8 cellular contexts compared by ENCODE assay signal in the genomic region with DNA sequence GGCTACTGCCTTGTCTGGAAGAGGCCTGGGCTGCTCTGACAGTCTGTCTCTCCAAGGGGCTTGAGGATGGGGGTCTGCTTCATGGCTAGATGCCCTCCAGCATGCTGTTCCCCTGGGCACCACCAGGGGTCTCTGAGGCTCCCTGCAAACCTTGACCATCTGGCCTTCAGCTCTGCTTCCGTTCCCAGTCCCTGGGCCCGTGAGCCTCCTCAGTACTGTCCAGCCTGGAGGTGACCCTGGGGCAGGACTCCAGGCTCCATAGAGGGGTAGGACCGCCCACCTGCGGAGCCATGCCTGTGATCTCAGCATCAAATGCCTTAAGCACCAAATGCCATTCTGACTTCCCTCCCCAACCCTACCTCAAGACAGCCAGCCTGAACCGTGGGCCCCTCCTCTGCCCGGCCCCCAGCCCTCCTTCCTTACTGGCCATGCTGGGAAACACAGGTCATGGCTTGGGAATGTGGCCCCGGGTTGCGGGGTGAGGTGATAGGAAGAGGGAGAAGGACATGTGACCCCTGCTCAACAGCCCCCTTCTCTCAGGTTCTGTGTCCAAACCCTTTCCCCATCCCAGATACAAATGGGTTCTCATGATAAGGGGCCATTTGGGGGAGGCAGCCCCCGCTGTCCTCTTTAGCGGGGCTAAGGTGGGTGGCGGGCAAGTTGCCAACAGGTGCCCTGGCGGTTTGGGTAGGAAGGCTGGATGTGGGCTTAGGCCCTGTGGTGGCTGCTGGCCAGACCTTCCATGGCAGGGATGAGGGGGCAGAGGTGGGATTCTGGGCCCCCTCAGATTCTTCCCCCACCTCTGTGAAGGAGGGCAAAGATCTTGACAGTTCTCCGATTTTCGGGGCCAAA. TPM values are rescaled to one million over a fixed set of nuclear protein-coding genes. Genes with fewer than 3 reads are reported as not detected.
DNase-seq lines count a peak whose midpoint lies in the region; TF ChIP-seq lines count a peak whose summit lies in the region.

No MANE protein-coding gene starts in this region.

- DNase-seq in DMS 273 (lab: John Stamatoyannopoulos, UW; ENCODE audit: unreplicated experiment) (peak; percentile 83), DMS 273 treated with DMSO at 0.1 percent for 48 hours (lab: John Stamatoyannopoulos, UW) (no peak), HCEC 1CT (peak; percentile 68), NCI-H2196 (lab: John Stamatoyannopoulos, UW; ENCODE audit: unreplicated experiment) (peak; percentile 55), activated T-cell treated with anti-CD3 and anti-CD28 coated beads for 1 hour (ENCODE audit: low read depth) (peak; percentile 23), fibroblast of peridontal ligament (ENCODE audit: extremely low read depth) (peak; percentile 56), neural crest cell (ENCODE audit: low read depth, low spot score) (peak; percentile 75), cortex of kidney (lab: John Stamatoyannopoulos, UW) (no peak)

- no peaks in the 10 kb centered on the region for H3K27me3 Mint-ChIP-seq in neural crest cell (ENCODE audit: low read depth)

- H3K9me3 Mint-ChIP-seq in neural crest cell = no peaks in the 10 kb centered on the region

- H3K27ac Mint-ChIP-seq in neural crest cell (ENCODE audit: unreplicated experiment) = no peak overlapping the region

- no peaks in the 10 kb centered on the region for H3K36me3 Mint-ChIP-seq in neural crest cell (ENCODE audit: low read depth)

- H3K4me1 Mint-ChIP-seq in neural crest cell = peaks cover 16% of the 10 kb centered on the region

- peak; percentile 80 for TF ChIP-seq CTCF in neural crest cell (conservative IDR thresholded peaks at IDR 0.05)

- H3K4me3 Mint-ChIP-seq in neural crest cell = peak overlapping the region; percentile 34

RNA-seq across cellular contexts. Expression of a gene that starts 25.0 kb away (rescaled TPM):
- 13.4 and 17.5 TPM in 2 replicates for total RNA-seq in neural crest cell

RNA-seq across cellular contexts. Expression of a gene that starts 39.0 kb away (rescaled TPM):
- 24.3 and 26.1 TPM in 2 replicates for total RNA-seq in neural crest cell

RNA-seq across cellular contexts. Expression of a gene that starts 41.5 kb away (rescaled TPM):
- total RNA-seq in neural crest cell = 0.28 TPM in 1 of 2 replicates, not detected in the other

RNA-seq across cellular contexts. Expression of a gene that starts 54.6 kb away (rescaled TPM):
- total RNA-seq in neural crest cell = 1.0 and 1.5 TPM in 2 replicates

Comparison
In these comparisons a context has a peak if more than half of its experiments do, and no peak if none do; other contexts are left out.
1. DNase-seq: peak in DMS 273 (single experiment), HCEC 1CT (single experiment), NCI-H2196 (single experiment), activated T-cell treated with anti-CD3 and anti-CD28 coated beads for 1 hour (single experiment), fibroblast of peridontal ligament (single experiment) and neural crest cell (single experiment); none in DMS 273 treated with DMSO at 0.1 percent for 48 hours (single experiment) and cortex of kidney (single experiment).